19 cellular contexts compared by ENCODE assay signal in the genomic region with DNA sequence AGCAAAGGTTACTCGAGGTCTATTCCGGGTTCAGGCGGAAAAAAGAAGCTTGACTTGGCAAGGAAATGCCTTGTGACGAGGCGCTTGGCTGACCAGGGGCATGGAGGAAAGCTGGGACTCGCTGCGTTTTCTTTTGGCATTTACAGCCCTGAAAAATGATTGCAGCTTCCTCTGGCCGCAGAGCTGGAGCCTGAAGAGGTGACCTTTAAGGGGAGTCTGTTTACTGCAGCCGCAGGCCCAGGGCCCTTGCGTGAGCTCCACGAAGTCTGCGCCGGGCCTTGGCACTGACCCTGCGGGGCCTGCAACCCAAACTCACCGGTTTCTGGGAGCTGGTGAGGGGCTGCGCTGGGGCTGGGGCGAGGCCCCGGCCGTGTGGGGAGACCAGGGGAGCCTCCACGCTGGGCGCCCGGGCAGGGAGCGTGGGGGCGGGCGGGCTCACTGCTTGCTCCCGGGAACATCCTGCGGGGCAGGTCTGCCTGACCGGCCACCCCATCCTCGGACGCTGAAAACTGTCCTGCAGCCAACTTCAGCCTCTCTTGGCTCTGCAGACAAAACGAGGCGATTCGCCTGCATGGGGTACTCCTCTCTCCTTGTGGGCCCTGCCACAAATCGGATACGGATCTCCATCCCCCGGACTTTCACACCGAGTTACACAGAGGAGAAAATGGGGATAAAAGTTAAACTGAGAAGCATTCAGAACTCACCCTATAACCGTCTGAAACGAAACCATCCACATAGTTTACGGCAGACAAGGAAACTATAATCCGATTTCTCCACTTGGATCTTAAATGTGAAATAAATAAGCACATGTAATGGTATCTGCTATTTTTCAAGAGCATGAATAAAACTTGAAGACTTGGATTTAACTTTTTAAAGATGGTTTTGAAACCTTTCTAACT.
DNase-seq lines count a peak whose midpoint lies in the region; ATAC-seq, FAIRE-seq and TF ChIP-seq lines count a peak whose summit lies in the region.
"Had no signal": no experiment of that assay in that cellular context is flagged by ENCODE, and none has a peak within 500 bp of the region (broad histone marks: within the 10 kb centered on the region; RNA-seq: fewer than 3 reads in every experiment).

No MANE protein-coding gene starts in this region.

- DNase-seq in AG08396 (ENCODE audit: low spot score) (peak; percentile 47), body of pancreas (peak in 1 of 4 donors; percentile 27), left lung (peak in 1 of 2 donors; percentile 30), GM12892 (ENCODE audit: insufficient read length) (no peak), dorsolateral prefrontal cortex (no peak)
- DNase-seq in activated effector memory CD4-positive, alpha-beta T cell treated with anti-CD3 and anti-CD28 coated beads, Interleukin-2, amount 50 U/mL, for 16 hours: no peak
- DNase-seq: activated CD4-positive, alpha-beta T cell treated with anti-CD3 and anti-CD28 coated beads for 4 hours; activated naive CD8-positive, alpha-beta T cell treated with anti-CD3 and anti-CD28 coated beads, Interleukin-2, amount 50 U/mL, for 24 hours; activated T-cell treated with anti-CD3 and anti-CD28 coated beads, Interleukin-2, amount 50 U/mL, for 24 hours; cerebellar nuclear complex; NCI-H146; NCI-H446 treated with DMSO at 0.1 percent for 48 hours; stimulated activated CD4-positive, alpha-beta T cell treated with anti-CD3 and anti-CD28 coated beads, Interleukin-4, amount 100 ng/mL, for 4 hours; T-cell had no signal

- intact Hi-C loops in body of pancreas (cut with DNase I) (no loop called here), left lung (cut with DNase I) (no loop called here), dorsolateral prefrontal cortex (cut with DNase I) (no loop called here)

- TF ChIP-seq POLR2A in body of pancreas (IDR thresholded peaks at IDR 0.05) (no peak), GM12892 (IDR thresholded peaks at IDR 0.05; ENCODE audit: low read depth, low read length) (no peak)

- no peaks in the 10 kb centered on the region for H3K27me3 ChIP-seq in body of pancreas
- peaks cover 8 to 37% of the 10 kb centered on the region in 2 donors for H3K27me3 ChIP-seq in left lung
- H3K27me3 ChIP-seq in rectal smooth muscle tissue (ENCODE audit: control insufficient read depth, insufficient read depth, low read length): peaks cover 4% of the 10 kb centered on the region
- peaks cover 0 to 90% (median 54%) of the 10 kb centered on the region in 45 donors for H3K27me3 ChIP-seq in dorsolateral prefrontal cortex

- H3K4me1 ChIP-seq in body of pancreas: no peaks in the 10 kb centered on the region
- no peaks in the 10 kb centered on the region for H3K4me1 ChIP-seq in left lung
- H3K4me1 ChIP-seq in rectal smooth muscle tissue (ENCODE audit: control insufficient read depth, insufficient read depth, low read length): peaks cover 64% of the 10 kb centered on the region
- H3K4me1 ChIP-seq: right atrium auricular region had no signal

- no peak for FAIRE-seq in GM12892 (lab: Jason Lieb, UNC)

- peak overlapping the region in 3 of 4 donors; percentile 30 to 54 (median 39) for H3K27ac ChIP-seq in body of pancreas
- H3K27ac ChIP-seq in left lung: peak overlapping the region; percentile 76 to 79
- H3K27ac ChIP-seq in rectal smooth muscle tissue (ENCODE audit: low read depth, low read length): peak overlapping the region; percentile 92
- no peak overlapping the region for H3K27ac ChIP-seq in dorsolateral prefrontal cortex
- H3K27ac ChIP-seq: KMS-11, right atrium auricular region had no signal

- WGBS in body of pancreas, 2 donors: 62 to 74% methylated on average over 25 to 32 of the region's 41 CpGs

- H3K9ac ChIP-seq in rectal smooth muscle tissue (ENCODE audit: low read length): no peak overlapping the region
- H3K9ac ChIP-seq: KMS-11 had no signal

- H3K4me3 ChIP-seq in body of pancreas (no peak overlapping the region), left lung (peak overlapping the region in 1 of 2 donors; percentile 5), rectal smooth muscle tissue (ENCODE audit: low read length) (peak overlapping the region; percentile 44), dorsolateral prefrontal cortex (no peak overlapping the region)

- H3K36me3 ChIP-seq in body of pancreas (replicated peaks in 1 of 2; ENCODE audit: insufficient read depth in 1 of 2, low read depth in 2 of 2) (no peaks in the 10 kb centered on the region), left lung (no peaks in the 10 kb centered on the region), rectal smooth muscle tissue (ENCODE audit: control insufficient read depth, insufficient read depth, low read length) (no peaks in the 10 kb centered on the region)
- H3K36me3 ChIP-seq: right atrium auricular region had no signal

- H3K9me3 ChIP-seq in body of pancreas (no peaks in the 10 kb centered on the region), left lung (no peaks in the 10 kb centered on the region)
- H3K9me3 ChIP-seq: right atrium auricular region had no signal

- TF ChIP-seq CTCF in body of pancreas (IDR thresholded peaks at IDR 0.05): no peak
- no peak for TF ChIP-seq CTCF in left lung (IDR thresholded peaks at IDR 0.05)
- no peak for TF ChIP-seq CTCF in dorsolateral prefrontal cortex (IDR thresholded peaks at IDR 0.05 in 54 of 56, conservative IDR thresholded peaks at IDR 0.05 in 2 of 56; ENCODE audit: low read depth in 1 of 56, partially characterized antibody in 56 of 56)

- no peak for ATAC-seq in body of pancreas
- peak; percentile 33 for ATAC-seq in left lung
- no peak for ATAC-seq in GM21825 (IDR thresholded peaks at IDR 0.05; ENCODE audit: unreplicated experiment)
- ATAC-seq: activated naive CD8-positive, alpha-beta T cell treated with anti-CD3 and anti-CD28 coated beads, Interleukin-2, amount 50 U/mL, for 24 hours; stimulated activated effector memory CD8-positive, alpha-beta T cell treated with anti-CD3 and anti-CD28 coated beads, Interleukin-12 subunit alpha, Interleukin-12 subunit beta, amount 100 ng/mL, for 72 hours; T-cell had no signal

Comparison
In these comparisons a context has a peak if more than half of its experiments do, and no peak if none do; other contexts are left out.
1. H3K27ac ChIP-seq: peak in body of pancreas (3 of 4), left lung (2 of 2) and rectal smooth muscle tissue (single experiment); none in dorsolateral prefrontal cortex (0 of 59).